In genomic region chr17:19237139-19237388, GRCh38 we compare ENCODE assay signal across 8 cellular contexts. TPM values are rescaled to one million over a fixed set of nuclear protein-coding genes. Genes with fewer than 3 reads are reported as not detected.
DNase-seq lines count a peak whose midpoint lies in the region; ATAC-seq, FAIRE-seq and TF ChIP-seq lines count a peak whose summit lies in the region.
"Not testable (repeated sequence)": the region's sequence is repeated elsewhere in the genome, so short reads cannot be mapped to it uniquely, and the experiment has no call there.

TSS of gene EPN2 (plus strand) at chr17:19237366. CDS start at chr17:19283120, 45,754 bp downstream.

- H3K27ac ChIP-seq in DOHH2 (ENCODE audit: low read depth, low read length); KMS-11; GM12878 (ENCODE audit: control insufficient read depth, insufficient read depth); mesenchymal stem cell (ENCODE audit: low read length, poor library complexity, severe bottlenecking): not testable (repeated sequence)
- peak within 1 kb of the TSS; percentile 94 for H3K27ac ChIP-seq in foreskin keratinocyte
- peak within 1 kb of the TSS; percentile 51 to 97 (median 91) for H3K27ac ChIP-seq in skin epidermis
- H3K27ac ChIP-seq in tibial nerve, result peak within 1 kb of the TSS; percentile 82 to 96 (median 84)

- H3K27me3 ChIP-seq in DOHH2 (ENCODE audit: control insufficient read depth, low read length), result peaks cover 12% of the 10 kb centered on the region
- H3K27me3 ChIP-seq in KMS-11 (ENCODE audit: insufficient read depth, low read depth); GM12878 (replicated peaks in 1 of 2; ENCODE audit: control insufficient read depth in 2 of 2, insufficient read depth in 2 of 2, low read length in 1 of 2); foreskin keratinocyte; mesenchymal stem cell (ENCODE audit: control insufficient read depth in 1 of 2, insufficient read depth in 1 of 2, low read length in 2 of 2); tibial nerve: not testable (repeated sequence)

- peak within 1 kb of the TSS; percentile 32 for H2BK5ac ChIP-seq in mesenchymal stem cell (ENCODE audit: low read depth, low read length, poor library complexity, severe bottlenecking)

- POLR2A ChIA-PET in GM12878 (lab: Charles Lee), result not testable (repeated sequence)

- peak within 1 kb of the TSS; percentile 29 for H4K8ac ChIP-seq in mesenchymal stem cell (ENCODE audit: low read length)

- not testable (repeated sequence) for H3K79me2 ChIP-seq in DOHH2 (ENCODE audit: control insufficient read depth, low read length); KMS-11 (ENCODE audit: insufficient read depth, low read depth); GM12878 (ENCODE audit: control insufficient read depth, insufficient read depth, low read length)

- TF ChIP-seq POLR2A in GM12878 (IDR thresholded peaks at IDR 0.05; ENCODE audit: low read depth, low read length); tibial nerve (IDR thresholded peaks at IDR 0.05): not testable (repeated sequence)

- peak within 1 kb of the TSS; percentile 67 for H4K91ac ChIP-seq in mesenchymal stem cell (ENCODE audit: low read length)

- peak within 1 kb of the TSS; percentile 50 to 99 for H3K18ac ChIP-seq in mesenchymal stem cell (ENCODE audit: low read depth in 1 of 2, low read length in 2 of 2)

- H3F3A ChIP-seq in DOHH2 (ENCODE audit: control insufficient read depth, insufficient read depth), result not testable (repeated sequence)

- H3K9ac ChIP-seq in KMS-11 (peak within 1 kb of the TSS; percentile 51; the same call in 1 of the 2 replicates), GM12878 (ENCODE audit: control insufficient read depth, insufficient read depth, low read length) (peak within 1 kb of the TSS; percentile 74), mesenchymal stem cell (ENCODE audit: low read length) (peak within 1 kb of the TSS; percentile 94)

- not testable (repeated sequence) for TF ChIP-seq EP300 in GM12878 (IDR thresholded peaks at IDR 0.05; ENCODE audit: borderline replicate concordance in 1 of 2, control insufficient read depth in 1 of 2, low read depth in 2 of 2, low read length in 2 of 2); tibial nerve (IDR thresholded peaks at IDR 0.05)

- H2AK5ac ChIP-seq in mesenchymal stem cell (ENCODE audit: low read length, severe bottlenecking), result not testable (repeated sequence)

- peak within 1 kb of the TSS; percentile 39 for H2BK120ac ChIP-seq in mesenchymal stem cell (ENCODE audit: low read depth, low read length)

- peak within 1 kb of the TSS in 1 of 2 experiments; percentile 93 for H3K23ac ChIP-seq in mesenchymal stem cell (ENCODE audit: low read length in 2 of 2)

- H3K36me3 ChIP-seq in DOHH2 (ENCODE audit: control insufficient read depth, low read length); KMS-11 (ENCODE audit: insufficient read depth); GM12878 (ENCODE audit: control insufficient read depth in 2 of 2, insufficient read depth in 2 of 2, low read length in 1 of 2); mesenchymal stem cell (ENCODE audit: control insufficient read depth in 1 of 2, insufficient read depth in 2 of 2, low read depth in 1 of 2, low read length in 2 of 2); tibial nerve: not testable (repeated sequence)

- not testable (repeated sequence) for H4K20me1 ChIP-seq in DOHH2 (ENCODE audit: control insufficient read depth, insufficient read depth, low read depth, low read length); KMS-11 (ENCODE audit: insufficient read depth); GM12878 (ENCODE audit: control insufficient read depth, insufficient read depth)

- FAIRE-seq in GM12878 (lab: Jason Lieb, UNC), result not testable (repeated sequence)

- CTCF ChIA-PET in GM12878 (lab: Yijun Ruan, JAX), result not testable (repeated sequence)

- H3K9me3 ChIP-seq in DOHH2 (ENCODE audit: control insufficient read depth, insufficient read depth, low read length); GM12878 (replicated peaks; ENCODE audit: control insufficient read depth, insufficient read depth, low read length); mesenchymal stem cell (ENCODE audit: control insufficient read depth, low read length); tibial nerve: not testable (repeated sequence)

- H2BK15ac ChIP-seq in mesenchymal stem cell (ENCODE audit: low read depth, poor library complexity, severe bottlenecking), result peak within 1 kb of the TSS; percentile 73

- peak; percentile 66 for DNase-seq in activated CD4-positive, alpha-beta T cell treated with anti-CD3 and anti-CD28 coated beads for 48 hours
- DNase-seq in GM12878 (ENCODE audit: low read depth, low spot score); foreskin keratinocyte: not testable (repeated sequence)
- DNase-seq in mesenchymal stem cell (peak; percentile 43), tibial nerve (ENCODE audit: low spot score in 2 of 2) (peak; percentile 45 to 54)

- in situ Hi-C loops in GM12878 (cut with MboI), result not testable (repeated sequence)

- H2BK12ac ChIP-seq in mesenchymal stem cell (ENCODE audit: low read length in 2 of 2), result peak within 1 kb of the TSS in 1 of 2 experiments; percentile 77

- SMC1A ChIA-PET in GM12878 (lab: Charles Lee; ENCODE audit: uncharacterized antibody, unreplicated experiment), result not testable (repeated sequence)

- H3K4me3 ChIP-seq in DOHH2 (ENCODE audit: low read length) (peak within 1 kb of the TSS; percentile 64), GM12878 (peak within 1 kb of the TSS; percentile 93), mesenchymal stem cell (ENCODE audit: insufficient read depth in 1 of 2, low read depth in 1 of 2, low read length in 2 of 2) (peak within 1 kb of the TSS; percentile 92 to 96), skin epidermis (peak within 1 kb of the TSS; percentile 59 to 96 (median 88)), tibial nerve (peak within 1 kb of the TSS; percentile 72 to 100 (median 88))
- H3K4me3 ChIP-seq in KMS-11 (IDR thresholded peaks at IDR 0.05; ENCODE audit: insufficient read depth, low read depth, low read length), result not testable (repeated sequence)

- not testable (repeated sequence) for TF ChIP-seq CTCF in DOHH2 (IDR thresholded peaks at IDR 0.05; ENCODE audit: low read depth, low read length, poor library complexity, severe bottlenecking); KMS-11 (conservative IDR thresholded peaks at IDR 0.05; ENCODE audit: low read depth, low read length); GM12878 (IDR thresholded peaks at IDR 0.05 in 2 of 3, conservative IDR thresholded peaks at IDR 0.05 in 1 of 3; ENCODE audit: control insufficient read depth in 2 of 3, extremely low read depth in 1 of 3, insufficient read depth in 1 of 3, low read depth in 3 of 3, low read length in 3 of 3); foreskin keratinocyte (conservative IDR thresholded peaks at IDR 0.05); tibial nerve (IDR thresholded peaks at IDR 0.05)

- H2AFZ ChIP-seq in KMS-11 (ENCODE audit: low read depth), result peak within 1 kb of the TSS; percentile 47
- H2AFZ ChIP-seq in GM12878 (ENCODE audit: control insufficient read depth, low read depth, low read length), result peak within 1 kb of the TSS; percentile 80
- H2AFZ ChIP-seq in mesenchymal stem cell (ENCODE audit: low read depth, low read length), result peak within 1 kb of the TSS; percentile 85

- not testable (repeated sequence) for BruUV-seq in GM12878 (replicated peaks; lab: Mats Ljungman, UMichigan)

- intact Hi-C loops in GM12878 (cut with micrococcal nuclease; ENCODE audit: unreplicated experiment), result not testable (repeated sequence)

- not testable (repeated sequence) for H3K4me1 ChIP-seq in DOHH2 (ENCODE audit: control insufficient read depth, low read length); KMS-11 (ENCODE audit: low read depth, poor library complexity, severe bottlenecking); GM12878 (ENCODE audit: control insufficient read depth, insufficient read depth, low read length); mesenchymal stem cell (ENCODE audit: control insufficient read depth, insufficient read depth, low read depth, low read length)
- peaks cover 10% of the 10 kb centered on the region for H3K4me1 ChIP-seq in foreskin keratinocyte
- peaks cover 0 to 24% (median 7%) of the 10 kb centered on the region in 4 donors for H3K4me1 ChIP-seq in tibial nerve

- peak within 1 kb of the TSS; percentile 59 for H3K4me2 ChIP-seq in DOHH2 (ENCODE audit: low read length)
- peak within 1 kb of the TSS; percentile 60 for H3K4me2 ChIP-seq in KMS-11
- H3K4me2 ChIP-seq in GM12878 (ENCODE audit: control insufficient read depth, insufficient read depth), result peak within 1 kb of the TSS; percentile 98
- H3K4me2 ChIP-seq in mesenchymal stem cell (ENCODE audit: low read length, poor library complexity, severe bottlenecking), result peak within 1 kb of the TSS; percentile 78

- ATAC-seq in GM12878, foreskin keratinocyte: not testable (repeated sequence)

- WGBS in GM12878 (ENCODE audit: insufficient coverage, insufficient replicate concordance, low lambda C conversion rate, missing lambda C conversion rate), result no CpG with 5 or more reads among the region's 31 CpGs
- WGBS in mesenchymal stem cell, result no CpG with 5 or more reads among the region's 31 CpGs
- no CpG with 5 or more reads among the region's 31 CpGs for WGBS in tibial nerve, 2 donors

- H3K4ac ChIP-seq in mesenchymal stem cell (ENCODE audit: low read depth in 1 of 2, low read length in 2 of 2), result peak within 1 kb of the TSS; percentile 79 to 96

- H3K79me1 ChIP-seq in mesenchymal stem cell (replicated peaks; ENCODE audit: low read length, poor library complexity, severe bottlenecking), result not testable (repeated sequence)

- RAD21 ChIA-PET in GM12878 (lab: Charles Lee; ENCODE audit: unreplicated experiment), result not testable (repeated sequence)

- H3K9me2 ChIP-seq in DOHH2 (replicated peaks; ENCODE audit: control insufficient read depth, low read length), result not testable (repeated sequence)

- not testable (repeated sequence) for TF ChIP-seq RAD21 in GM12878 (IDR thresholded peaks at IDR 0.05; ENCODE audit: insufficient read depth, low read depth, low read length)

- H3K14ac ChIP-seq in mesenchymal stem cell (ENCODE audit: low read length in 2 of 2), result peak within 1 kb of the TSS; percentile 95 to 99

RNA-seq across cellular contexts. Expression of gene EPN2, which starts in this region (rescaled TPM):
- total RNA-seq in GM12878 (2013; cell fraction: nucleolus; rRNA removed), result 42.7 and 44.8 TPM in 2 replicates
- 2.1 and 2.7 TPM in 2 replicates for total RNA-seq in GM12878 (2014; rRNA removed)
- total RNA-seq in GM12878 (2014; rRNA removed; fragmentation: Illumina TruSeq; extraction: Trizol), result 1.8 and 3.2 TPM in 2 replicates
- 4.8 and 5.0 TPM in 2 replicates for total RNA-seq in GM12878 (2021)
- polyA plus RNA-seq in GM12878 (2011; ENCODE audit: low read depth), result 2.5 TPM
- 4.7 and 5.7 TPM in 2 replicates for polyA plus RNA-seq in GM12878 (2011; rRNA removed)
- polyA plus RNA-seq in GM12878 (2011; cell fraction: cytosol; rRNA removed), result 5.4 and 7.0 TPM in 2 replicates
- 14.0 and 14.5 TPM in 2 replicates for polyA plus RNA-seq in GM12878 (2011; cell fraction: nucleus; rRNA removed)
- polyA plus RNA-seq in GM12878 (2012), result 6.4 and 6.5 TPM in 2 replicates
- 3.3 and 4.8 TPM in 2 replicates for polyA plus RNA-seq in GM12878 (2014; fragmentation: Illumina TruSeq; extraction: Trizol)
- under 1 TPM; 0.26 to 0.62 TPM for polyA plus RNA-seq in GM12878 (2014; fragmentation: Nextera tagmentation; extraction: Ambion mirVana)
- polyA plus RNA-seq in GM12878 (2014; rRNA removed), result 5.2 and 5.9 TPM in 2 replicates
- polyA plus RNA-seq in GM12878 (2016; fragmentation: Nextera tagmentation; extraction: Ambion mirVana), result 1 to 10 TPM; 5.6 to 8.4 TPM
- polyA minus RNA-seq in GM12878 (2011; rRNA and poly(A)+ RNA removed), result 8.7 and 11.1 TPM in 2 replicates
- polyA minus RNA-seq in GM12878 (2011; cell fraction: cytosol; rRNA and poly(A)+ RNA removed), result 2.2 and 4.4 TPM in 2 replicates
- polyA minus RNA-seq in GM12878 (2011; cell fraction: nucleus; rRNA and poly(A)+ RNA removed), result 6.3 and 9.8 TPM in 2 replicates
- total RNA-seq in foreskin keratinocyte, result 25.8 and 27.6 TPM in 2 replicates
- polyA plus RNA-seq in foreskin keratinocyte, result 13.9 and 15.0 TPM in 2 replicates
- polyA plus RNA-seq in mesenchymal stem cell (2013, experiment 1 of 2), result 41.2 TPM
- polyA plus RNA-seq in mesenchymal stem cell (2013, experiment 2 of 2), result 41.9 TPM
- 100 to 1,000 TPM in 3 of 4 donors, 10 to 100 TPM in 1; 92.7 to 141 (median 119) TPM for total RNA-seq in tibial nerve
